ENCODE assay signal across 10 cellular contexts in genomic region chr10:17668435-17669184, GRCh38. TPM values are rescaled to one million over a fixed set of nuclear protein-coding genes. Genes with fewer than 3 reads are reported as not detected.
DNase-seq lines count a peak whose midpoint lies in the region; ATAC-seq lines count a peak whose summit lies in the region.
"Had no signal": no experiment of that assay in that cellular context is flagged by ENCODE, and none has a peak within 500 bp of the region (broad histone marks: within the 10 kb centered on the region; RNA-seq: fewer than 3 reads in every experiment).

No MANE protein-coding gene starts in this region.

- H3K4me3 Mint-ChIP-seq in activated T-cell treated with anti-CD3 and anti-CD28 coated beads, Interleukin-2, amount 50 U/mL, for 72 hours, result peak overlapping the region; percentile 5 to 91
- no peak overlapping the region for H3K4me3 Mint-ChIP-seq in activated CD4-positive, alpha-beta memory T cell treated with anti-CD3 and anti-CD28 coated beads, Interleukin-2, amount 10 ng/mL, durations not matched to agents 7 days and 5 days
- peak overlapping the region; percentile 7 to 38 for H3K4me3 Mint-ChIP-seq in stimulated activated naive CD8-positive, alpha-beta T cell treated with anti-CD3 and anti-CD28 coated beads, Interleukin-15, amount 100 ng/mL, for 72 hours

- H3K27ac Mint-ChIP-seq in activated T-cell treated with anti-CD3 and anti-CD28 coated beads, Interleukin-2, amount 50 U/mL, for 72 hours, result peak overlapping the region; percentile 5
- peak overlapping the region; percentile 53 for H3K27ac Mint-ChIP-seq in activated CD4-positive, alpha-beta memory T cell treated with anti-CD3 and anti-CD28 coated beads, Interleukin-2, amount 10 ng/mL, durations not matched to agents 7 days and 5 days
- H3K27ac Mint-ChIP-seq in stimulated activated naive CD8-positive, alpha-beta T cell treated with anti-CD3 and anti-CD28 coated beads, Interleukin-15, amount 100 ng/mL, for 72 hours, result peak overlapping the region; percentile 38 to 86

- no peaks in the 10 kb centered on the region for H3K9me3 Mint-ChIP-seq in activated T-cell treated with anti-CD3 and anti-CD28 coated beads, Interleukin-2, amount 50 U/mL, for 72 hours
- H3K9me3 Mint-ChIP-seq in activated CD4-positive, alpha-beta memory T cell treated with anti-CD3 and anti-CD28 coated beads, Interleukin-2, amount 10 ng/mL, durations not matched to agents 7 days and 5 days, result no peaks in the 10 kb centered on the region
- no peaks in the 10 kb centered on the region for H3K9me3 Mint-ChIP-seq in stimulated activated naive CD8-positive, alpha-beta T cell treated with anti-CD3 and anti-CD28 coated beads, Interleukin-15, amount 100 ng/mL, for 72 hours

- no peak for DNase-seq in activated T-cell treated with anti-CD3 and anti-CD28 coated beads, Interleukin-2, amount 50 U/mL, for 72 hours
- no peak for DNase-seq in activated T-cell treated with anti-CD3 and anti-CD28 coated beads, Interleukin-2, amount 50 U/mL, for 1 hour
- DNase-seq in activated CD4-positive, alpha-beta memory T cell treated with anti-CD3 and anti-CD28 coated beads, Interleukin-2, amount 10 ng/mL, durations not matched to agents 7 days and 5 days, result no peak
- no peak for DNase-seq in stimulated activated naive CD8-positive, alpha-beta T cell treated with anti-CD3 and anti-CD28 coated beads, Interleukin-15, amount 100 ng/mL, for 72 hours
- DNase-seq in EL (no peak), DMS79 treated with DMSO at 0.1 percent for 48 hours (lab: John Stamatoyannopoulos, UW) (no peak), cerebellum (ENCODE audit: low spot score) (no peak)
- DNase-seq: activated CD4-positive, CD25-positive, alpha-beta regulatory T cell treated with anti-CD3 and anti-CD28 coated beads, Interleukin-2, amount 50 U/mL, for 72 hours; PC-9 had no signal

- CTCF ChIA-PET in activated CD4-positive, alpha-beta memory T cell treated with anti-CD3 and anti-CD28 coated beads, Interleukin-2, amount 10 ng/mL, durations not matched to agents 7 days and 5 days (lab: Charles Lee), result no interaction called here

- ATAC-seq in activated T-cell treated with anti-CD3 and anti-CD28 coated beads, Interleukin-2, amount 50 U/mL, for 72 hours (replicated peaks in 1 of 2), result peak; percentile 53 to 85
- peak; percentile 17 for ATAC-seq in HG02973 (IDR thresholded peaks at IDR 0.05; ENCODE audit: unreplicated experiment)
- ATAC-seq in stimulated activated naive CD8-positive, alpha-beta T cell treated with anti-CD3 and anti-CD28 coated beads, Interleukin-15, amount 100 ng/mL, for 72 hours, result peak; percentile 80

- peaks cover 63% of the 10 kb centered on the region for H3K4me1 Mint-ChIP-seq in activated T-cell treated with anti-CD3 and anti-CD28 coated beads, Interleukin-2, amount 50 U/mL, for 72 hours (ENCODE audit: low read depth)
- peaks cover 65% of the 10 kb centered on the region for H3K4me1 Mint-ChIP-seq in activated CD4-positive, alpha-beta memory T cell treated with anti-CD3 and anti-CD28 coated beads, Interleukin-2, amount 10 ng/mL, durations not matched to agents 7 days and 5 days
- peaks cover 57% of the 10 kb centered on the region for H3K4me1 Mint-ChIP-seq in stimulated activated naive CD8-positive, alpha-beta T cell treated with anti-CD3 and anti-CD28 coated beads, Interleukin-15, amount 100 ng/mL, for 72 hours

- POLR2A ChIA-PET in activated CD4-positive, alpha-beta memory T cell treated with anti-CD3 and anti-CD28 coated beads, Interleukin-2, amount 10 ng/mL, durations not matched to agents 7 days and 5 days (lab: Charles Lee), result interaction anchor here (13.4 kb wide), 1 partner anchor 22 kb away, joined by 237 read pairs; the partner anchor contains the start of gene STAM

- peaks cover 0 to 8% of the 10 kb centered on the region in 2 donors for H3K36me3 Mint-ChIP-seq in activated T-cell treated with anti-CD3 and anti-CD28 coated beads, Interleukin-2, amount 50 U/mL, for 72 hours (ENCODE audit: insufficient read depth in 2 of 2)
- peaks cover 41% of the 10 kb centered on the region for H3K36me3 Mint-ChIP-seq in activated CD4-positive, alpha-beta memory T cell treated with anti-CD3 and anti-CD28 coated beads, Interleukin-2, amount 10 ng/mL, durations not matched to agents 7 days and 5 days (ENCODE audit: low read depth)

- no peaks in the 10 kb centered on the region for H3K27me3 Mint-ChIP-seq in activated T-cell treated with anti-CD3 and anti-CD28 coated beads, Interleukin-2, amount 50 U/mL, for 72 hours (ENCODE audit: low read depth)
- H3K27me3 Mint-ChIP-seq in activated CD4-positive, alpha-beta memory T cell treated with anti-CD3 and anti-CD28 coated beads, Interleukin-2, amount 10 ng/mL, durations not matched to agents 7 days and 5 days, result no peaks in the 10 kb centered on the region
- no peaks in the 10 kb centered on the region for H3K27me3 Mint-ChIP-seq in stimulated activated naive CD8-positive, alpha-beta T cell treated with anti-CD3 and anti-CD28 coated beads, Interleukin-15, amount 100 ng/mL, for 72 hours

RNA-seq across cellular contexts. Expression of gene STAM, which starts 24.7 kb away (rescaled TPM):
- 10 to 100 TPM; 33.3 to 36.5 TPM for total RNA-seq in activated T-cell treated with anti-CD3 and anti-CD28 coated beads, Interleukin-2, amount 50 U/mL, for 72 hours
- total RNA-seq in activated CD4-positive, alpha-beta memory T cell treated with anti-CD3 and anti-CD28 coated beads, Interleukin-2, amount 10 ng/mL, durations not matched to agents 7 days and 5 days, result 10 to 100 TPM; 39.8 to 39.9 TPM
- total RNA-seq in cerebellum, result 60.2 TPM

RNA-seq across cellular contexts. Expression of gene HACD1, which starts 51.4 kb away (rescaled TPM):
- 1 to 10 TPM; 4.2 to 5.4 TPM for total RNA-seq in activated T-cell treated with anti-CD3 and anti-CD28 coated beads, Interleukin-2, amount 50 U/mL, for 72 hours
- total RNA-seq in activated CD4-positive, alpha-beta memory T cell treated with anti-CD3 and anti-CD28 coated beads, Interleukin-2, amount 10 ng/mL, durations not matched to agents 7 days and 5 days, result 1 to 10 TPM; 3.7 to 4.6 TPM
- 16.2 TPM for total RNA-seq in cerebellum

Comparison
In these comparisons a context has a peak if more than half of its experiments do, and no peak if none do; other contexts are left out.
1. ATAC-seq: peak in every context shown above with its lines; median percentile 80 in stimulated activated naive CD8-positive, alpha-beta T cell treated with anti-CD3 and anti-CD28 coated beads, Interleukin-15, amount 100 ng/mL, for 72 hours; 69 in activated T-cell treated with anti-CD3 and anti-CD28 coated beads, Interleukin-2, amount 50 U/mL, for 72 hours; 17 in HG02973.
2. H3K27ac Mint-ChIP-seq: peak in every context shown above with its lines; median percentile 62 in stimulated activated naive CD8-positive, alpha-beta T cell treated with anti-CD3 and anti-CD28 coated beads, Interleukin-15, amount 100 ng/mL, for 72 hours; 53 in activated CD4-positive, alpha-beta memory T cell treated with anti-CD3 and anti-CD28 coated beads, Interleukin-2, amount 10 ng/mL, durations not matched to agents 7 days and 5 days; 5 in activated T-cell treated with anti-CD3 and anti-CD28 coated beads, Interleukin-2, amount 50 U/mL, for 72 hours.